Comparison of ENCODE assay signal across 9 cellular contexts in genomic region chr9:33816327-33817252, GRCh38. TPM values are rescaled to one million over a fixed set of nuclear protein-coding genes. Genes with fewer than 3 reads are reported as not detected.
DNase-seq lines count a peak whose midpoint lies in the region; ATAC-seq, FAIRE-seq and TF ChIP-seq lines count a peak whose summit lies in the region.
"Had no signal": no experiment of that assay in that cellular context is flagged by ENCODE, and none has a peak within 500 bp of the region (broad histone marks: within the 10 kb centered on the region; RNA-seq: fewer than 3 reads in every experiment).

Gene UBE2R2 (plus strand): TSS chr9:33817160. CDS start chr9:33817758, 598 bp downstream.

- peak within 1 kb of the TSS; percentile 89 for H3K4me3 Mint-ChIP-seq in activated CD4-positive, alpha-beta T cell treated with anti-CD3 and anti-CD28 coated beads for 36 hours
- H3K4me3 Mint-ChIP-seq in chondrocyte (ENCODE audit: unreplicated experiment) = peak within 1 kb of the TSS; percentile 88

- CTCF ChIA-PET in activated CD4-positive, alpha-beta T cell treated with anti-CD3 and anti-CD28 coated beads for 36 hours (lab: Charles Lee) = interaction anchor here (0.6 to 4.0 kb wide), 3 partner anchors 33 to 97 kb away, joined by 3 to 27 read pairs (median 3); no protein-coding TSS in a partner anchor

- no peaks in the 10 kb centered on the region for H3K27me3 Mint-ChIP-seq in activated CD4-positive, alpha-beta T cell treated with anti-CD3 and anti-CD28 coated beads for 36 hours
- no peaks in the 10 kb centered on the region for H3K27me3 Mint-ChIP-seq in chondrocyte (ENCODE audit: low read depth)

- no peaks in the 10 kb centered on the region for H3K9me3 Mint-ChIP-seq in activated CD4-positive, alpha-beta T cell treated with anti-CD3 and anti-CD28 coated beads for 36 hours (ENCODE audit: low read depth)
- H3K9me3 Mint-ChIP-seq in chondrocyte (ENCODE audit: low read depth) = no peaks in the 10 kb centered on the region

- no peak for TF ChIP-seq CTCF in chondrocyte (IDR thresholded peaks at IDR 0.05)

- H3K4me1 Mint-ChIP-seq in activated CD4-positive, alpha-beta T cell treated with anti-CD3 and anti-CD28 coated beads for 36 hours = peaks cover 56% of the 10 kb centered on the region
- H3K4me1 Mint-ChIP-seq in chondrocyte (ENCODE audit: low read depth) = peaks cover 57% of the 10 kb centered on the region

- DNase-seq in Ammon's horn (ENCODE audit: low spot score) = peak; percentile 96
- DNase-seq in GM19239 (ENCODE audit: insufficient read length, low spot score) = peak; percentile 90
- DNase-seq in NCI-H524 (lab: John Stamatoyannopoulos, UW) = peak; percentile 76 to 89
- peak; percentile 97 for DNase-seq in activated CD4-positive, alpha-beta T cell treated with anti-CD3 and anti-CD28 coated beads for 36 hours
- DNase-seq in chondrocyte (ENCODE audit: low spot score) = peak; percentile 94
- peak; percentile 85 for DNase-seq in kidney glomerular epithelial cell (lab: John Stamatoyannopoulos, UW)
- peak; percentile 84 to 92 for DNase-seq in stimulated activated CD4-positive, alpha-beta T cell treated with anti-CD3 and anti-CD28 coated beads, Interleukin-1b, Interleukin-23, amount 100 ng/mL, for 1 hour (ENCODE audit: low read depth in 2 of 2)

- H3K27ac Mint-ChIP-seq in activated CD4-positive, alpha-beta T cell treated with anti-CD3 and anti-CD28 coated beads for 36 hours = peak within 1 kb of the TSS; percentile 92
- H3K27ac Mint-ChIP-seq in chondrocyte (ENCODE audit: unreplicated experiment) = peak within 1 kb of the TSS; percentile 89

- POLR2A ChIA-PET in activated CD4-positive, alpha-beta T cell treated with anti-CD3 and anti-CD28 coated beads for 36 hours (lab: Charles Lee) = interaction anchor here (0.6 to 2.4 kb wide), 5 partner anchors 19 to 257 kb away, joined by 3 to 10 read pairs (median 3); partner anchors contain the start of gene UBAP2

- intact Hi-C loops in activated CD4-positive, alpha-beta T cell treated with anti-CD3 and anti-CD28 coated beads for 36 hours (cut with DNase I, micrococcal nuclease) = loop anchor here (1.0 to 5.0 kb wide), 14 partner anchors 64 to 1171 kb away; partner anchors contain the start of genes AQP3 (in 1 of the 2), B4GALT1 (in 1 of the 2), DCAF12 (in 1 of the 2) and DNAJA1 (in 1 of the 2)

- peak; percentile 55 for ATAC-seq in HG03442 (IDR thresholded peaks at IDR 0.05; ENCODE audit: unreplicated experiment)
- ATAC-seq in activated CD4-positive, alpha-beta T cell treated with anti-CD3 and anti-CD28 coated beads for 36 hours = peak; percentile 81

- peaks cover 15% of the 10 kb centered on the region for H3K36me3 Mint-ChIP-seq in activated CD4-positive, alpha-beta T cell treated with anti-CD3 and anti-CD28 coated beads for 36 hours (ENCODE audit: low read depth)
- peaks cover 1% of the 10 kb centered on the region for H3K36me3 Mint-ChIP-seq in chondrocyte (ENCODE audit: low read depth)

- peak; percentile 92 for FAIRE-seq in GM19239 (lab: Jason Lieb, UNC)
- FAIRE-seq: colon had no signal

RNA-seq across cellular contexts. Expression of gene UBE2R2, which starts in this region (rescaled TPM):
- 10 to 100 TPM; 47.7 to 49.5 TPM for total RNA-seq in activated CD4-positive, alpha-beta T cell treated with anti-CD3 and anti-CD28 coated beads for 36 hours
- 39.1 to 51.2 TPM (median 48.8 TPM) in 3 replicates for total RNA-seq in chondrocyte

Comparison
In these comparisons a context has a peak if more than half of its experiments do, and no peak if none do; other contexts are left out.
1. Peak in every context shown above with its lines: DNase-seq and ATAC-seq.